ENCODE assay signal across 15 cellular contexts in genomic region chr11:11397043-11397415, GRCh38. TPM values are rescaled to one million over a fixed set of nuclear protein-coding genes. Genes with fewer than 3 reads are reported as not detected.
DNase-seq lines count a peak whose midpoint lies in the region; ATAC-seq and TF ChIP-seq lines count a peak whose summit lies in the region.
"Had no signal": no experiment of that assay in that cellular context is flagged by ENCODE, and none has a peak within 500 bp of the region (broad histone marks: within the 10 kb centered on the region; RNA-seq: fewer than 3 reads in every experiment).

No MANE protein-coding gene starts in this region.

- no peak overlapping the region for H3K14ac ChIP-seq in IMR-90 (replicated peaks; ENCODE audit: low read depth, low read length)

- H3K36me3 ChIP-seq in IMR-90 (ENCODE audit: control insufficient read depth, insufficient read depth, low read length) (no peaks in the 10 kb centered on the region), mammary epithelial cell (ENCODE audit: insufficient read depth, low read length) (no peaks in the 10 kb centered on the region), mesendoderm (ENCODE audit: control insufficient read depth, insufficient read depth, low read length) (no peaks in the 10 kb centered on the region), transverse colon (no peaks in the 10 kb centered on the region)
- no peaks in the 10 kb centered on the region for H3K36me3 ChIP-seq in CD8-positive, alpha-beta T cell (ENCODE audit: insufficient read depth, low read length)

- no peaks in the 10 kb centered on the region for H3K9me3 Mint-ChIP-seq in CD8-positive, alpha-beta T cell
- H3K9me3 Mint-ChIP-seq: CD4-positive, alpha-beta T cell; H9; IgD-negative memory B cell had no signal

- H2AFZ ChIP-seq in IMR-90 (replicated peaks; ENCODE audit: low read length, poor library complexity) (no peak overlapping the region), mammary epithelial cell (ENCODE audit: low read depth, low read length) (no peak overlapping the region)

- no peak for TF ChIP-seq POLR2A in IMR-90 (IDR thresholded peaks at IDR 0.05; ENCODE audit: low read depth, low read length)
- TF ChIP-seq POLR2A in transverse colon (IDR thresholded peaks at IDR 0.05) = no peak

- TF ChIP-seq CTCF in IMR-90 (conservative IDR thresholded peaks at IDR 0.05; ENCODE audit: low read depth, low read length) = no peak
- no peak for TF ChIP-seq CTCF in mammary epithelial cell (conservative IDR thresholded peaks at IDR 0.05 in 1 of 2, IDR thresholded peaks at IDR 0.05 in 1 of 2; ENCODE audit: extremely low read depth in 1 of 2, insufficient read depth in 1 of 2, low read depth in 1 of 2, low read length in 2 of 2)
- no peak for TF ChIP-seq CTCF in transverse colon (IDR thresholded peaks at IDR 0.05)
- TF ChIP-seq CTCF in CD8-positive, alpha-beta T cell (IDR thresholded peaks at IDR 0.05) = no peak

- peaks cover 5% of the 10 kb centered on the region for H3K27me3 Mint-ChIP-seq in CD8-positive, alpha-beta T cell (ENCODE audit: low read depth)
- H3K27me3 Mint-ChIP-seq: IgD-negative memory B cell had no signal

- no peak for ATAC-seq in IMR-90 (ENCODE audit: low read depth)
- ATAC-seq in CD8-positive, alpha-beta T cell = no peak
- no peak for ATAC-seq in GM18517 (IDR thresholded peaks at IDR 0.05; ENCODE audit: unreplicated experiment)

- in situ Hi-C loops in IMR-90 (cut with MboI; ENCODE audit: low sequenced_read_pairs) (no loop called here), mammary epithelial cell (cut with MboI; ENCODE audit: low sequenced_read_pairs in 2 of 2) (no loop called here), transverse colon (cut with MboI; ENCODE audit: low pct_ligation_motif_present in 1 of 4, low pct_unique_long_range_greater_than_20kb in 1 of 4, low sequenced_read_pairs in 3 of 4) (no loop called here)

- intact Hi-C loops in IMR-90 (cut with micrococcal nuclease) = loop anchor here (2.0 kb wide), 1 partner anchor 20 kb away; no protein-coding TSS in a partner anchor
- intact Hi-C loops in mammary epithelial cell (cut with micrococcal nuclease) = loop anchor here (10.0 kb wide), 1 partner anchor 228 kb away; the partner anchor contains the start of gene GALNT18
- intact Hi-C loops in transverse colon (cut with DNase I; ENCODE audit: low total_unique reads) = no loop called here
- intact Hi-C loops in CD8-positive, alpha-beta T cell (cut with DNase I, micrococcal nuclease) = no loop called here

- no peak overlapping the region for H2BK20ac ChIP-seq in IMR-90 (ENCODE audit: low read depth, low read length)

- H4K20me1 ChIP-seq in IMR-90 (ENCODE audit: insufficient read depth, low read length) = no peaks in the 10 kb centered on the region
- H4K20me1 ChIP-seq in mammary epithelial cell (ENCODE audit: insufficient read depth, low read length) = no peaks in the 10 kb centered on the region

- H2BK15ac ChIP-seq in IMR-90 (ENCODE audit: low read depth, low read length) (no peak overlapping the region), mesendoderm (replicated peaks; ENCODE audit: low read depth) (no peak overlapping the region)

- WGBS in IMR-90 (ENCODE audit: extremely low coverage in 2 of 2, insufficient read length in 1 of 2), 2 experiments = no CpG with 5 or more reads among the region's 2 CpGs
- 77% methylated on average over 2 of the region's 2 CpGs for WGBS in mammary epithelial cell (ENCODE audit: low coverage, missing lambda C conversion rate)
- no CpG with 5 or more reads among the region's 2 CpGs for WGBS in mesendoderm (ENCODE audit: extremely low coverage, insufficient coverage, low lambda C conversion rate)
- WGBS in transverse colon (ENCODE audit: low coverage in 1 of 2), 2 donors = 63% methylated on average over 2 of the region's 2 CpGs; no CpG with 5 or more reads in 1 of the 2 donors

- H3K79me1 ChIP-seq in IMR-90 (ENCODE audit: low read depth in 1 of 2, low read length in 2 of 2) = no peaks in the 10 kb centered on the region
- no peaks in the 10 kb centered on the region for H3K79me1 ChIP-seq in mesendoderm (ENCODE audit: low read length)

- H2AK5ac ChIP-seq in IMR-90 (ENCODE audit: low read depth, low read length) (no peak overlapping the region), mesendoderm (ENCODE audit: low read length) (no peak overlapping the region)

- POLR2A ChIA-PET in IMR-90 (lab: Charles Lee; ENCODE audit: unreplicated experiment) = no interaction called here
- POLR2A ChIA-PET in CD8-positive, alpha-beta T cell (lab: Charles Lee) = no interaction called here

- H3K79me2 ChIP-seq in mammary epithelial cell (ENCODE audit: insufficient read depth, low read length) (no peaks in the 10 kb centered on the region), mesendoderm (ENCODE audit: control insufficient read depth, insufficient read depth, low read length) (no peaks in the 10 kb centered on the region)

- H3K9me3 ChIP-seq in IMR-90 (ENCODE audit: control insufficient read depth, insufficient read depth, low read length) (no peaks in the 10 kb centered on the region), mammary epithelial cell (replicated peaks; ENCODE audit: insufficient read depth, low read length) (no peaks in the 10 kb centered on the region), transverse colon (no peaks in the 10 kb centered on the region)
- no peaks in the 10 kb centered on the region for H3K9me3 ChIP-seq in CD8-positive, alpha-beta T cell (ENCODE audit: low read length)

- H3K4me1 ChIP-seq in IMR-90 (ENCODE audit: control insufficient read depth, insufficient read depth, low read length) (peaks cover 13% of the 10 kb centered on the region), mammary epithelial cell (ENCODE audit: insufficient read depth, low read length) (peaks cover 48% of the 10 kb centered on the region), mesendoderm (ENCODE audit: control insufficient read depth, low read depth, low read length) (peaks cover 3% of the 10 kb centered on the region), transverse colon (peaks cover 1 to 19% (median 6%) of the 10 kb centered on the region in 4 donors)
- no peaks in the 10 kb centered on the region for H3K4me1 ChIP-seq in CD8-positive, alpha-beta T cell (ENCODE audit: insufficient read depth, low read length)

- CTCF ChIA-PET in IMR-90 (lab: Yijun Ruan, JAX) = no interaction called here
- CTCF ChIA-PET in mammary epithelial cell (lab: Charles Lee; ENCODE audit: low non-redundant PET) = no interaction called here
- CTCF ChIA-PET in CD8-positive, alpha-beta T cell (lab: Charles Lee) = no interaction called here

- BruUV-seq in IMR-90 (replicated peaks; lab: Mats Ljungman, UMichigan) = no TSS peak
- no TSS peak for BruUV-seq in mammary epithelial cell (replicated peaks; lab: Mats Ljungman, UMichigan)

- H4K5ac ChIP-seq in IMR-90 (ENCODE audit: low read depth, low read length) (no peak overlapping the region), mesendoderm (ENCODE audit: low read length) (no peak overlapping the region)

- H3K4me1 Mint-ChIP-seq in CD8-positive, alpha-beta T cell (ENCODE audit: low read depth) = no peaks in the 10 kb centered on the region
- H3K4me1 Mint-ChIP-seq: B cell had no signal

- no peak overlapping the region for H3K27ac ChIP-seq in IMR-90 (ENCODE audit: insufficient read depth, low read length)
- H3K27ac ChIP-seq in mammary epithelial cell (ENCODE audit: insufficient read depth, low read depth, low read length) = peak overlapping the region; percentile 74
- H3K27ac ChIP-seq in mesendoderm (ENCODE audit: low read depth, low read length) = no peak overlapping the region
- H3K27ac ChIP-seq in transverse colon = peak overlapping the region; percentile 34 to 50 (median 42)
- no peak overlapping the region for H3K27ac ChIP-seq in CD8-positive, alpha-beta T cell (ENCODE audit: low read depth, low read length)

- H3K4ac ChIP-seq in IMR-90 (ENCODE audit: low read depth, low read length) (no peak overlapping the region), mesendoderm (ENCODE audit: low read depth, low read length) (no peak overlapping the region)

- H3K9ac ChIP-seq in IMR-90 (ENCODE audit: low read depth, low read length) (no peak overlapping the region), mammary epithelial cell (ENCODE audit: insufficient read depth, low read length) (peak overlapping the region; percentile 30), mesendoderm (ENCODE audit: low read length) (no peak overlapping the region)

- H3K56ac ChIP-seq in IMR-90 (ENCODE audit: extremely low read depth, insufficient read depth, low read length) = no peak overlapping the region
- H3K56ac ChIP-seq in mesendoderm (ENCODE audit: low read length) = no peak overlapping the region

- H2BK120ac ChIP-seq in IMR-90 (ENCODE audit: low read depth, low read length) (no peak overlapping the region), mesendoderm (ENCODE audit: low read depth, low read length) (no peak overlapping the region)

- H4K8ac ChIP-seq in IMR-90 (ENCODE audit: low read depth in 2 of 2, low read length in 2 of 2) (no peak overlapping the region; a peak in 1 of 4 replicates), mesendoderm (ENCODE audit: low read depth, low read length) (no peak overlapping the region)

- TF ChIP-seq EP300 in transverse colon (IDR thresholded peaks at IDR 0.05; ENCODE audit: low read depth) = no peak

- TF ChIP-seq RAD21 in IMR-90 (IDR thresholded peaks at IDR 0.05; ENCODE audit: low read length) = no peak

- H3K27ac Mint-ChIP-seq in CD8-positive, alpha-beta T cell = no peak overlapping the region
- H3K27ac Mint-ChIP-seq: B cell; CD4-positive, alpha-beta T cell; IgD-negative memory B cell had no signal

- H2AK9ac ChIP-seq in IMR-90 (replicated peaks; ENCODE audit: low read depth, low read length, poor library complexity) = peak overlapping the region; percentile 42

- no peak overlapping the region for H3K4me3 Mint-ChIP-seq in CD8-positive, alpha-beta T cell
- H3K4me3 Mint-ChIP-seq: B cell; CD4-positive, alpha-beta T cell; H9; IgD-negative memory B cell had no signal

- no peak overlapping the region for H2BK5ac ChIP-seq in IMR-90 (ENCODE audit: low read depth, low read length, poor library complexity, severe bottlenecking)
- no peak overlapping the region for H2BK5ac ChIP-seq in mesendoderm (ENCODE audit: low read length)

- H3K4me3 ChIP-seq in IMR-90 (ENCODE audit: insufficient read depth, low read depth, low read length) (no peak overlapping the region), mammary epithelial cell (replicated peaks in 1 of 3; ENCODE audit: insufficient read depth in 1 of 3, low read depth in 2 of 3, low read length in 3 of 3) (no peak overlapping the region), mesendoderm (ENCODE audit: low read length) (no peak overlapping the region), transverse colon (no peak overlapping the region)
- no peak overlapping the region for H3K4me3 ChIP-seq in CD8-positive, alpha-beta T cell (ENCODE audit: low read depth, low read length)

- peak; percentile 16 for DNase-seq in IMR-90
- no peak for DNase-seq in mammary epithelial cell
- peak; percentile 68 for DNase-seq in mesendoderm
- no peak for DNase-seq in transverse colon
- DNase-seq in GM03348 (ENCODE audit: low spot score) = no peak
- DNase-seq in D341Med (ENCODE audit: low spot score) = no peak
- no peak for DNase-seq in CD8-positive, alpha-beta T cell
- DNase-seq: CD4-positive, alpha-beta T cell; H9; NCI-H1417 treated with DMSO at 0.1 percent for 48 hours; NCI-H2029; SHP77 had no signal

- H3K4me2 ChIP-seq in IMR-90 (ENCODE audit: low read depth, low read length) = no peak overlapping the region
- no peak overlapping the region for H3K4me2 ChIP-seq in mammary epithelial cell (ENCODE audit: insufficient read depth, low read depth, low read length)
- H3K4me2 ChIP-seq in mesendoderm (ENCODE audit: low read length) = no peak overlapping the region

- peaks cover 13% of the 10 kb centered on the region; the same call in 1 of the 2 replicates for H3K9me1 ChIP-seq in IMR-90 (ENCODE audit: insufficient read depth, low read length)

- no peak overlapping the region for H3K23ac ChIP-seq in IMR-90 (ENCODE audit: low read depth, low read length)
- H3K23ac ChIP-seq in mesendoderm (ENCODE audit: low read length) = no peak overlapping the region

- dilution Hi-C loops in IMR-90 (cut with HindIII; ENCODE audit: low sequenced_read_pairs, unreplicated experiment) = no loop called here
- dilution Hi-C loops in mammary epithelial cell (cut with HindIII; ENCODE audit: low sequenced_read_pairs) = no loop called here

- H3K27me3 ChIP-seq in IMR-90 (ENCODE audit: control insufficient read depth, insufficient read depth, low read length) (no peaks in the 10 kb centered on the region), mammary epithelial cell (ENCODE audit: insufficient read depth, low read length) (no peaks in the 10 kb centered on the region), mesendoderm (ENCODE audit: insufficient read depth, low read length, poor library complexity) (no peaks in the 10 kb centered on the region), transverse colon (no peaks in the 10 kb centered on the region)
- no peaks in the 10 kb centered on the region for H3K27me3 ChIP-seq in CD8-positive, alpha-beta T cell (ENCODE audit: insufficient read depth, low read length)

- H4K91ac ChIP-seq in IMR-90 (ENCODE audit: insufficient read depth, low read depth, low read length) = no peak overlapping the region

- no peaks in the 10 kb centered on the region for H3K36me3 Mint-ChIP-seq in CD8-positive, alpha-beta T cell

- H3K18ac ChIP-seq in IMR-90 (ENCODE audit: low read depth, low read length) (no peak overlapping the region), mesendoderm (ENCODE audit: low read length) (no peak overlapping the region)

RNA-seq across cellular contexts. Expression of gene CSNK2A3, which starts 44.0 kb away (rescaled TPM):
- total RNA-seq in IMR-90 (2012; rRNA removed) (3.2 and 3.9 TPM in 2 replicates), mammary epithelial cell (1 to 10 TPM; 2.7 to 6.5 TPM), transverse colon (1 to 10 TPM in 1 of 4 donors, under 1 TPM in 2, not detected in 1; 0.64 to 1.5 (median 0.68) TPM)
- polyA plus RNA-seq in IMR-90 (2012; rRNA removed) (1.2 TPM in 2 replicates), mammary epithelial cell (1.8 TPM)
- polyA plus RNA-seq in IMR-90 (2012; cell fraction: cytosol; rRNA removed) = 0.17 and 0.21 TPM in 2 replicates
- polyA plus RNA-seq in IMR-90 (2012; cell fraction: nucleus; rRNA removed; ENCODE audit: low replicate concordance) = 0.42 and 1.2 TPM in 2 replicates
- polyA minus RNA-seq in mammary epithelial cell = 0.47 TPM
- 3.2 TPM for polyA plus RNA-seq in mesendoderm (2013, experiment 1 of 2)
- 2.6 TPM for polyA plus RNA-seq in mesendoderm (2013, experiment 2 of 2)
- total RNA-seq in CD8-positive, alpha-beta T cell = 1 to 10 TPM in 1 of 2 experiments, not detected in 1; 1.8 TPM

Comparison
In these comparisons a context has a peak if more than half of its experiments do, and no peak if none do; other contexts are left out.
1. DNase-seq: peak in IMR-90 (single experiment) and mesendoderm (single experiment); none in mammary epithelial cell (single experiment), transverse colon (single experiment), GM03348 (single experiment), D341Med (single experiment) and CD8-positive, alpha-beta T cell (0 of 7).
2. H3K27ac ChIP-seq: peak in mammary epithelial cell (single experiment) and transverse colon (4 of 4); none in IMR-90 (single experiment), mesendoderm (single experiment) and CD8-positive, alpha-beta T cell (single experiment).
3. intact Hi-C loops: an anchor here in IMR-90 (2.0 kb wide) and mammary epithelial cell (10.0 kb wide); none called in transverse colon and CD8-positive, alpha-beta T cell.